Comparison of ENCODE assay signal across 8 cellular contexts in the genomic region with DNA sequence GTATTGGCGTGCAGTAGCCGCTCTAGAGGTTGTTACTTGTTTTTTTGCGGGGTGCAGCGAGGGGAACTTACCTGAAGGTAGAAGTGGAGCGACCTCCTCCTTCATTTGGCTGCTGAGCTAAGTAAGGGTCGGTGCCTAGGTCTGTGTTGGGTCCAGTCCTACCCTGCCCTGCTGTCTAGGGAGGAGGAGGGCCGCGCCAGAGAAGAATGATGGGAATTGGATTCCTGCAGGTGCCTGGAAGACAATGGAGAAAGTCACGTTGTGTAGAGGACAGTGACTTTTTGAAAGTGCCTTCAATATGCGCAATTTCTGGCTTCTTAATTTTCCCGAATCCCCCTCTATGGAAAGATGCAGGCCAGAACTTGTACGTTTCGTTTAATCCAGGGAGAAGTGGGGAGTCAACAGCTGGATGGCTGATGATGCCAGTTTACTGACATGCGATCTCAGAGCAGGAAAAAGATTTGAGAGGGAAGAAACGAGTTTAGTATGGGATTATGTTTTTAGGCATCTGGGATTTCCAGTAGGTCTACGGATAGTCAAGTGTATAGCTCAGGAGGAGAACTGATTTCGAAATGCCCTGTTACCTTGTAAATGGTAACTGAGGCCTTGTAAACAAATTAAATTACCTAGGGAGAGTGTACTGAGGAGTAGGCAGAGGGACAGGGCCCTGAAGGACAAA. TPM values are rescaled to one million over a fixed set of nuclear protein-coding genes. Genes with fewer than 3 reads are reported as not detected.
DNase-seq lines count a peak whose midpoint lies in the region; ATAC-seq and TF ChIP-seq lines count a peak whose summit lies in the region.

No MANE protein-coding gene starts in this region.

- H3K27me3 ChIP-seq in IMR-90 (ENCODE audit: control insufficient read depth, insufficient read depth, low read length) (no peaks in the 10 kb centered on the region), adipocyte (replicated peaks; ENCODE audit: control insufficient read depth, insufficient read depth, low read length) (no peaks in the 10 kb centered on the region), smooth muscle cell (ENCODE audit: low read depth) (no peaks in the 10 kb centered on the region)

- H2BK5ac ChIP-seq in IMR-90 (ENCODE audit: low read depth, low read length, poor library complexity, severe bottlenecking): peak overlapping the region; percentile 27

- peak overlapping the region; percentile 73 for H3K4ac ChIP-seq in IMR-90 (ENCODE audit: low read depth, low read length)

- peak overlapping the region; percentile 84 for H2AK9ac ChIP-seq in IMR-90 (replicated peaks; ENCODE audit: low read depth, low read length, poor library complexity)

- TF ChIP-seq CTCF in IMR-90 (conservative IDR thresholded peaks at IDR 0.05; ENCODE audit: low read depth, low read length): no peak
- no peak for TF ChIP-seq CTCF in smooth muscle cell (IDR thresholded peaks at IDR 0.05; ENCODE audit: borderline replicate concordance, insufficient read depth, poor library complexity, severe bottlenecking)
- no peak for TF ChIP-seq CTCF in GM20000 (IDR thresholded peaks at IDR 0.05; ENCODE audit: extremely low read depth, missing control alignments)

- no peaks in the 10 kb centered on the region for H3F3A ChIP-seq in smooth muscle cell (ENCODE audit: low read depth)

- peak; percentile 1 for ATAC-seq in IMR-90 (ENCODE audit: low read depth)
- no peak for ATAC-seq in HG02938 (IDR thresholded peaks at IDR 0.05; ENCODE audit: unreplicated experiment)

- H2BK120ac ChIP-seq in IMR-90 (ENCODE audit: low read depth, low read length): peak overlapping the region; percentile 66

- H3K36me3 ChIP-seq in IMR-90 (ENCODE audit: control insufficient read depth, insufficient read depth, low read length) (no peaks in the 10 kb centered on the region), adipocyte (ENCODE audit: control insufficient read depth, insufficient read depth, low read length, severe bottlenecking) (no peaks in the 10 kb centered on the region), smooth muscle cell (ENCODE audit: low read depth) (no peaks in the 10 kb centered on the region)

- CTCF ChIA-PET in IMR-90 (lab: Yijun Ruan, JAX): interaction anchor here (0.6 to 1.1 kb wide), 4 partner anchors 12 to 745 kb away, joined by 3 to 6 read pairs (median 4); no protein-coding TSS in a partner anchor

- DNase-seq in NCI-H2227 treated with DMSO at 0.1 percent for 48 hours (lab: John Stamatoyannopoulos, UW) (peak; percentile 25), NCI-H2227 (lab: John Stamatoyannopoulos, UW; ENCODE audit: unreplicated experiment) (no peak), IMR-90 (peak; percentile 1), adipocyte (ENCODE audit: low read depth) (no peak), smooth muscle cell (lab: John Stamatoyannopoulos, UW; ENCODE audit: unreplicated experiment) (no peak), GM20000 (ENCODE audit: low spot score) (no peak)

- H3K4me1 ChIP-seq in IMR-90 (ENCODE audit: control insufficient read depth, insufficient read depth, low read length) (no peaks in the 10 kb centered on the region), adipocyte (ENCODE audit: control insufficient read depth, insufficient read depth, low read length) (peaks cover 11% of the 10 kb centered on the region), smooth muscle cell (ENCODE audit: low read depth) (peaks cover 23% of the 10 kb centered on the region)

- H3K79me1 ChIP-seq in IMR-90 (ENCODE audit: low read depth in 1 of 2, low read length in 2 of 2): peaks cover 16 to 17% of the 10 kb centered on the region in 2 experiments

- peak overlapping the region; percentile 92 for H3K14ac ChIP-seq in IMR-90 (replicated peaks; ENCODE audit: low read depth, low read length)

- peak overlapping the region; percentile 78; the same call in 1 of the 2 replicates for H4K91ac ChIP-seq in IMR-90 (ENCODE audit: insufficient read depth, low read depth, low read length)

- POLR2A ChIA-PET in IMR-90 (lab: Charles Lee; ENCODE audit: unreplicated experiment): no interaction called here

- no peak for TF ChIP-seq POLR2A in IMR-90 (IDR thresholded peaks at IDR 0.05; ENCODE audit: low read depth, low read length)

- no peak for TF ChIP-seq RAD21 in IMR-90 (IDR thresholded peaks at IDR 0.05; ENCODE audit: low read length)

- H4K20me1 ChIP-seq in IMR-90 (ENCODE audit: insufficient read depth, low read length) (no peaks in the 10 kb centered on the region), smooth muscle cell (ENCODE audit: low read depth) (peaks cover 4% of the 10 kb centered on the region)

- H4K5ac ChIP-seq in IMR-90 (ENCODE audit: low read depth, low read length): peak overlapping the region; percentile 58

- in situ Hi-C loops in IMR-90 (cut with MboI; ENCODE audit: low sequenced_read_pairs): no loop called here

- H3K56ac ChIP-seq in IMR-90 (ENCODE audit: extremely low read depth, insufficient read depth, low read length): peak overlapping the region; percentile 81; the same call in 1 of the 2 replicates

- peak overlapping the region; percentile 63 to 79 for H4K8ac ChIP-seq in IMR-90 (ENCODE audit: low read depth in 2 of 2, low read length in 2 of 2)

- BruUV-seq in IMR-90 (replicated peaks; lab: Mats Ljungman, UMichigan): no TSS peak

- no peaks in the 10 kb centered on the region for H3K9me3 ChIP-seq in IMR-90 (ENCODE audit: control insufficient read depth, insufficient read depth, low read length)
- H3K9me3 ChIP-seq in adipocyte (ENCODE audit: control insufficient read depth, low read length): no peaks in the 10 kb centered on the region
- no peaks in the 10 kb centered on the region for H3K9me3 ChIP-seq in iPS-18c (ENCODE audit: control insufficient read depth, insufficient read depth, low read length)
- no peaks in the 10 kb centered on the region for H3K9me3 ChIP-seq in smooth muscle cell (replicated peaks; ENCODE audit: low read depth)

- dilution Hi-C loops in IMR-90 (cut with HindIII; ENCODE audit: low sequenced_read_pairs, unreplicated experiment): no loop called here

- peak overlapping the region; percentile 78 for H3K27ac ChIP-seq in IMR-90 (ENCODE audit: insufficient read depth, low read length)
- peak overlapping the region; percentile 84 for H3K27ac ChIP-seq in smooth muscle cell (ENCODE audit: low read depth)

- intact Hi-C loops in IMR-90 (cut with micrococcal nuclease): loop anchor here (5.0 kb wide), 1 partner anchor 64 kb away; no protein-coding TSS in a partner anchor

- peak overlapping the region; percentile 5; the same call in 1 of the 2 replicates for H2AK5ac ChIP-seq in IMR-90 (ENCODE audit: low read depth, low read length)

- H3K4me3 ChIP-seq in IMR-90 (ENCODE audit: insufficient read depth, low read depth, low read length) (peak overlapping the region; percentile 87), adipocyte (ENCODE audit: low read length) (peak overlapping the region; percentile 100), iPS-18c (ENCODE audit: insufficient read depth, low read depth, low read length) (peak overlapping the region; percentile 88), smooth muscle cell (peak overlapping the region; percentile 96)

- H3K23ac ChIP-seq in IMR-90 (ENCODE audit: low read depth, low read length): peak overlapping the region; percentile 92

- H2BK20ac ChIP-seq in IMR-90 (ENCODE audit: low read depth, low read length): no peak overlapping the region

- WGBS in IMR-90 (ENCODE audit: extremely low coverage in 2 of 2, insufficient read length in 1 of 2), 2 experiments: 0% methylated on average over 4 of the region's 17 CpGs; no CpG with 5 or more reads in 1 of the 2 experiments
- 8% methylated on average over 17 of the region's 17 CpGs for WGBS in smooth muscle cell (ENCODE audit: low lambda C conversion rate)

- H3K18ac ChIP-seq in IMR-90 (ENCODE audit: low read depth, low read length): no peak overlapping the region; the same call in 1 of the 2 replicates

- no peaks in the 10 kb centered on the region for H3K9me1 ChIP-seq in IMR-90 (ENCODE audit: insufficient read depth, low read length)

- H3K9ac ChIP-seq in IMR-90 (ENCODE audit: low read depth, low read length) (peak overlapping the region; percentile 76), adipocyte (ENCODE audit: low read length) (peak overlapping the region; percentile 98), smooth muscle cell (ENCODE audit: low read depth) (peak overlapping the region; percentile 91)

- H3K4me2 ChIP-seq in IMR-90 (ENCODE audit: low read depth, low read length): peak overlapping the region; percentile 87
- H3K4me2 ChIP-seq in smooth muscle cell: peak overlapping the region; percentile 97

- no peak overlapping the region for H2BK15ac ChIP-seq in IMR-90 (ENCODE audit: low read depth, low read length)

- H3K79me2 ChIP-seq in smooth muscle cell (ENCODE audit: low read depth): peaks cover 42% of the 10 kb centered on the region

- H2AFZ ChIP-seq in IMR-90 (replicated peaks; ENCODE audit: low read length, poor library complexity) (peak overlapping the region; percentile 96), smooth muscle cell (ENCODE audit: low read depth) (peak overlapping the region; percentile 99)

TF ChIP-seq in IMR-90, 13 proteins besides CTCF, POLR2A, EP300 and RAD21 (continues in another document):
- TF ChIP-seq, protein P1, sequence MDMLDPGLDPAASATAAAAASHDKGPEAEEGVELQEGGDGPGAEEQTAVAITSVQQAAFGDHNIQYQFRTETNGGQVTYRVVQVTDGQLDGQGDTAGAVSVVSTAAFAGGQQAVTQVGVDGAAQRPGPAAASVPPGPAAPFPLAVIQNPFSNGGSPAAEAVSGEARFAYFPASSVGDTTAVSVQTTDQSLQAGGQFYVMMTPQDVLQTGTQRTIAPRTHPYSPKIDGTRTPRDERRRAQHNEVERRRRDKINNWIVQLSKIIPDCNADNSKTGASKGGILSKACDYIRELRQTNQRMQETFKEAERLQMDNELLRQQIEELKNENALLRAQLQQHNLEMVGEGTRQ (IDR thresholded peaks at IDR 0.05; ENCODE audit: low read depth, low read length): no peak
- TF ChIP-seq FOS (IDR thresholded peaks at IDR 0.05; ENCODE audit: low read depth, low read length) (no peak), MXI1 (IDR thresholded peaks at IDR 0.05; ENCODE audit: borderline replicate concordance, low read depth, low read length) (no peak)
- TF ChIP-seq, protein P2, sequence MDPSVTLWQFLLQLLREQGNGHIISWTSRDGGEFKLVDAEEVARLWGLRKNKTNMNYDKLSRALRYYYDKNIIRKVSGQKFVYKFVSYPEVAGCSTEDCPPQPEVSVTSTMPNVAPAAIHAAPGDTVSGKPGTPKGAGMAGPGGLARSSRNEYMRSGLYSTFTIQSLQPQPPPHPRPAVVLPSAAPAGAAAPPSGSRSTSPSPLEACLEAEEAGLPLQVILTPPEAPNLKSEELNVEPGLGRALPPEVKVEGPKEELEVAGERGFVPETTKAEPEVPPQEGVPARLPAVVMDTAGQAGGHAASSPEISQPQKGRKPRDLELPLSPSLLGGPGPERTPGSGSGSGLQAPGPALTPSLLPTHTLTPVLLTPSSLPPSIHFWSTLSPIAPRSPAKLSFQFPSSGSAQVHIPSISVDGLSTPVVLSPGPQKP (IDR thresholded peaks at IDR 0.05; ENCODE audit: borderline replicate concordance, low read depth, low read length): no peak

RNA-seq across cellular contexts. Expression of a gene that starts 0.7 kb away (rescaled TPM):
- total RNA-seq in IMR-90 (2012; rRNA removed) (20.6 and 36.7 TPM in 2 replicates), smooth muscle cell (26.2 and 31.4 TPM in 2 replicates)
- polyA plus RNA-seq in IMR-90 (2012; rRNA removed) (27.7 and 32.1 TPM in 2 replicates), smooth muscle cell (25.1 and 33.8 TPM in 2 replicates)
- 10.9 and 34.2 TPM in 2 replicates for polyA plus RNA-seq in IMR-90 (2012; cell fraction: cytosol; rRNA removed)
- polyA plus RNA-seq in IMR-90 (2012; cell fraction: nucleus; rRNA removed; ENCODE audit: low replicate concordance): 10.9 and 48.1 TPM in 2 replicates

Comparison
In these comparisons a context has a peak if more than half of its experiments do, and no peak if none do; other contexts are left out.
1. DNase-seq: peak in NCI-H2227 treated with DMSO at 0.1 percent for 48 hours (single experiment) and IMR-90 (single experiment); none in NCI-H2227 (single experiment), adipocyte (single experiment), smooth muscle cell (single experiment) and GM20000 (single experiment).
2. Peak in every context shown above with its lines, with median percentiles within 50 percentile points of each other: H3K4me3 ChIP-seq and H3K9ac ChIP-seq.